32 cellular contexts compared by ENCODE assay signal in genomic region chr5:151815051-151815450, GRCh38.
"Had no signal": no experiment of that assay in that cellular context is flagged by ENCODE, and none has a peak within 500 bp of the region (broad histone marks: within the 10 kb centered on the region; RNA-seq: fewer than 3 reads in every experiment).

No MANE protein-coding gene starts in this region.

- H3K27me3 ChIP-seq: ovary, upper lobe of left lung, vagina had no signal

- ATAC-seq: activated naive CD4-positive, alpha-beta T cell treated with anti-CD3 and anti-CD28 coated beads, Interleukin-2, amount 50 U/mL, for 72 hours; left cardiac atrium; sciatic nerve; stimulated activated effector memory CD8-positive, alpha-beta T cell treated with anti-CD3 and anti-CD28 coated beads, Interleukin-12 subunit alpha, Interleukin-12 subunit beta, amount 100 ng/mL, for 72 hours; stimulated activated naive CD8-positive, alpha-beta T cell treated with anti-CD3 and anti-CD28 coated beads, Interleukin-15, amount 100 ng/mL, for 72 hours had no signal

- H3K27ac ChIP-seq: ovary, skin epidermis, upper lobe of left lung, vagina, WERI-Rb-1 had no signal

- H3K9me3 Mint-ChIP-seq: T-helper 1 cell treated with Interleukin-12 subunit alpha and Interleukin-12 subunit beta and Interleukin-4 antibody, amounts not matched to agents 30 μg/mL and 1 μg/mL, for 36 hours had no signal

- FAIRE-seq: bronchial epithelial cell, colon, endometrium, frontal cortex, TTC549 had no signal

- H3K27me3 Mint-ChIP-seq: activated CD4-positive, alpha-beta memory T cell treated with anti-CD3 and anti-CD28 coated beads, Interleukin-2, amount 10 ng/mL, durations not matched to agents 7 days and 5 days; activated CD4-positive, alpha-beta T cell treated with anti-CD3 and anti-CD28 coated beads, Interleukin-2, amount 10 ng/mL, durations not matched to agents 7 days and 5 days; naive B cell; progenitor cell of endocrine pancreas; stimulated activated naive CD8-positive, alpha-beta T cell treated with anti-CD3 and anti-CD28 coated beads, Interleukin-15, amount 100 ng/mL, for 72 hours had no signal

- H3K36me3 ChIP-seq: ovary had no signal

- H3K4me3 ChIP-seq: ovary, skin epidermis, upper lobe of left lung, vagina had no signal

- H3K4me1 Mint-ChIP-seq: activated CD4-positive, alpha-beta T cell treated with anti-CD3 and anti-CD28 coated beads, Interleukin-2, amount 10 ng/mL, durations not matched to agents 7 days and 5 days; naive B cell had no signal

- DNase-seq: activated CD4-positive, alpha-beta memory T cell treated with anti-CD3 and anti-CD28 coated beads, Interleukin-2, amount 10 ng/mL, durations not matched to agents 7 days and 5 days; activated CD4-positive, alpha-beta T cell treated with anti-CD3 and anti-CD28 coated beads, Interleukin-2, amount 10 ng/mL, durations not matched to agents 7 days and 5 days; activated CD4-positive, CD25-positive, alpha-beta regulatory T cell treated with anti-CD3 and anti-CD28 coated beads, Interleukin-2, amount 50 U/mL, for 72 hours; activated CD8-positive, alpha-beta memory T cell treated with anti-CD3 and anti-CD28 coated beads, Interleukin-2, amount 50 U/mL, for 48 hours; activated naive CD4-positive, alpha-beta T cell; activated T-cell treated with anti-CD3 and anti-CD28 coated beads, Interleukin-2, amount 50 U/mL, for 48 hours; dermis blood vessel endothelial cell; effector CD8-positive, alpha-beta T cell; islet precursor cell; left cardiac atrium; mammary epithelial cell; naive B cell; ovary; stimulated activated CD4-positive, alpha-beta T cell treated with anti-CD3 and anti-CD28 coated beads, Interleukin-12 subunit alpha, Interleukin-12 subunit beta, amount 100 ng/mL, for 4 hours; stimulated activated CD4-positive, alpha-beta T cell treated with anti-CD3 and anti-CD28 coated beads, Interleukin-4, amount 100 ng/mL, for 24 hours; stimulated activated naive CD8-positive, alpha-beta T cell treated with anti-CD3 and anti-CD28 coated beads, Interleukin-15, amount 100 ng/mL, for 72 hours; substantia nigra; T-helper 9 cell; upper lobe of left lung; WERI-Rb-1 had no signal

- H3K4me1 ChIP-seq: upper lobe of left lung had no signal

- H3K27ac Mint-ChIP-seq: activated CD4-positive, alpha-beta memory T cell treated with anti-CD3 and anti-CD28 coated beads, Interleukin-2, amount 10 ng/mL, durations not matched to agents 7 days and 5 days; activated CD4-positive, alpha-beta T cell treated with anti-CD3 and anti-CD28 coated beads, Interleukin-2, amount 10 ng/mL, durations not matched to agents 7 days and 5 days; progenitor cell of endocrine pancreas; stimulated activated effector memory CD8-positive, alpha-beta T cell treated with anti-CD3 and anti-CD28 coated beads, Interleukin-12 subunit alpha, Interleukin-12 subunit beta, amount 100 ng/mL, for 72 hours; T-helper 1 cell treated with Interleukin-12 subunit alpha and Interleukin-12 subunit beta and Interleukin-4 antibody, amounts not matched to agents 30 μg/mL and 1 μg/mL, for 36 hours had no signal

- H3K4me3 Mint-ChIP-seq: activated CD4-positive, alpha-beta memory T cell treated with anti-CD3 and anti-CD28 coated beads, Interleukin-2, amount 10 ng/mL, durations not matched to agents 7 days and 5 days; activated CD4-positive, alpha-beta T cell treated with anti-CD3 and anti-CD28 coated beads, Interleukin-2, amount 10 ng/mL, durations not matched to agents 7 days and 5 days; naive B cell; stimulated activated effector memory CD8-positive, alpha-beta T cell treated with anti-CD3 and anti-CD28 coated beads, Interleukin-12 subunit alpha, Interleukin-12 subunit beta, amount 100 ng/mL, for 72 hours; stimulated activated naive CD8-positive, alpha-beta T cell treated with anti-CD3 and anti-CD28 coated beads, Interleukin-15, amount 100 ng/mL, for 72 hours; T-helper 1 cell treated with Interleukin-12 subunit alpha and Interleukin-12 subunit beta and Interleukin-4 antibody, amounts not matched to agents 30 μg/mL and 1 μg/mL, for 36 hours had no signal

- H3K9me3 ChIP-seq: ovary, upper lobe of left lung, vagina had no signal
